ENCODE assay signal across 1 cellular context in genomic region chr3:195453236-195453635, GRCh38.
TF ChIP-seq lines count a peak whose summit lies in the region.

No MANE protein-coding gene starts in this region.

TF ChIP-seq in K562, 482 proteins besides CTCF, POLR2A, EP300 and RAD21 (continued from another document):
- TF ChIP-seq AFF1 (IDR thresholded peaks at IDR 0.05; ENCODE audit: low read depth in 1 of 2, partially characterized antibody in 2 of 2) (no peak), PHB2 (IDR thresholded peaks at IDR 0.05; ENCODE audit: low read depth) (no peak), FOSL1 (tag; conservative IDR thresholded peaks at IDR 0.05) (peak; percentile 97), NRF1 (conservative IDR thresholded peaks at IDR 0.05 in 1 of 2, IDR thresholded peaks at IDR 0.05 in 1 of 2) (peak in 1 of 2 experiments; percentile 47; a peak in 1 of 4 replicates), TAL1 (IDR thresholded peaks at IDR 0.05) (peak; percentile 14; the same call in 1 of the 2 replicates), MAFK (IDR thresholded peaks at IDR 0.05; ENCODE audit: low read length) (no peak), DPF2 (IDR thresholded peaks at IDR 0.05) (peak; percentile 52; the same call in 1 of the 2 replicates), ZNF146 (CRISPR knock-in tag; IDR thresholded peaks at IDR 0.05; ENCODE audit: unreplicated experiment) (no peak), CBFA2T3 (IDR thresholded peaks at IDR 0.05) (peak; percentile 42; the same call in 1 of the 2 replicates), KLF13 (tag; IDR thresholded peaks at IDR 0.05; ENCODE audit: borderline replicate concordance, low read depth) (no peak), KAT7 (CRISPR knock-in tag; IDR thresholded peaks at IDR 0.05; ENCODE audit: borderline replicate concordance) (no peak), ETV5 (CRISPR knock-in tag; IDR thresholded peaks at IDR 0.05; ENCODE audit: low read depth) (no peak), ZNF224 (CRISPR knock-in tag; IDR thresholded peaks at IDR 0.05) (no peak), RAD51 (IDR thresholded peaks at IDR 0.05; ENCODE audit: borderline replicate concordance, low read depth) (no peak), TEAD4 (IDR thresholded peaks at IDR 0.05; ENCODE audit: low read length) (peak; percentile 67; the same call in 1 of the 2 replicates), TEAD4 (CRISPR knock-in tag; IDR thresholded peaks at IDR 0.05; ENCODE audit: borderline replicate concordance) (no peak), PRPF4 (IDR thresholded peaks at IDR 0.05; ENCODE audit: insufficient read depth, low read depth, low read length, poor library complexity, severe bottlenecking) (no peak), IRF2 (CRISPR knock-in tag; IDR thresholded peaks at IDR 0.05) (no peak), ZKSCAN3 (CRISPR knock-in tag; IDR thresholded peaks at IDR 0.05) (no peak), RNF2 (IDR thresholded peaks at IDR 0.05) (no peak), SRSF9 (IDR thresholded peaks at IDR 0.05; ENCODE audit: borderline replicate concordance, low read depth, low read length) (no peak), TCF15 (CRISPR knock-in tag; IDR thresholded peaks at IDR 0.05) (no peak), SFPQ (IDR thresholded peaks at IDR 0.05; ENCODE audit: low read depth, low read length) (no peak), SMARCE1 (IDR thresholded peaks at IDR 0.05) (peak; percentile 65; the same call in 1 of the 2 replicates), HMG20B (CRISPR knock-in tag; IDR thresholded peaks at IDR 0.05) (no peak), TFAP4 (CRISPR knock-in tag; IDR thresholded peaks at IDR 0.05; ENCODE audit: borderline replicate concordance) (no peak), C11orf30 (IDR thresholded peaks at IDR 0.05; ENCODE audit: low read depth) (no peak), E2F4 (CRISPR knock-in tag; IDR thresholded peaks at IDR 0.05; ENCODE audit: low read depth) (no peak), MAFG (tag; conservative IDR thresholded peaks at IDR 0.05) (no peak), MTA3 (IDR thresholded peaks at IDR 0.05; ENCODE audit: borderline replicate concordance) (no peak), JUN (IDR thresholded peaks at IDR 0.05; ENCODE audit: borderline replicate concordance, low read depth, low read length) (peak; percentile 45; the same call in 1 of the 2 replicates), JUN (CRISPR knock-in tag; IDR thresholded peaks at IDR 0.05; ENCODE audit: borderline replicate concordance) (no peak), ZNF79 (CRISPR knock-in tag; IDR thresholded peaks at IDR 0.05; ENCODE audit: low read depth) (no peak), ADNP (tag; IDR thresholded peaks at IDR 0.05) (0 out of 2 replicates have a peak, but pooled peaks have one; percentile 36), E2F5 (CRISPR knock-in tag; IDR thresholded peaks at IDR 0.05) (no peak), ZKSCAN1 (IDR thresholded peaks at IDR 0.05; ENCODE audit: low read depth, low read length) (peak; percentile 32; the same call in 1 of the 2 replicates), FOXJ2 (tag; IDR thresholded peaks at IDR 0.05) (no peak), SMARCA4 (IDR thresholded peaks at IDR 0.05) (peak; percentile 54; the same call in 1 of the 2 replicates), ZBTB17 (CRISPR knock-in tag; IDR thresholded peaks at IDR 0.05) (no peak), MTA1 (IDR thresholded peaks at IDR 0.05; ENCODE audit: borderline replicate concordance) (no peak), TCF3 (CRISPR knock-in tag; IDR thresholded peaks at IDR 0.05) (0 out of 2 replicates have a peak, but pooled peaks have one; percentile 31), JUND (IDR thresholded peaks at IDR 0.05; ENCODE audit: borderline replicate concordance, low read depth, low read length) (peak; percentile 88), JUND (tag; IDR thresholded peaks at IDR 0.05; ENCODE audit: borderline replicate concordance, low read depth, low read length) (peak; percentile 70; the same call in 2 of the 3 replicates), MEIS2 (IDR thresholded peaks at IDR 0.05; ENCODE audit: partially characterized antibody) (peak; percentile 14), PML (IDR thresholded peaks at IDR 0.05; ENCODE audit: low read length) (0 out of 2 replicates have a peak, but pooled peaks have one; percentile 33)
- TF ChIP-seq, protein P1, sequence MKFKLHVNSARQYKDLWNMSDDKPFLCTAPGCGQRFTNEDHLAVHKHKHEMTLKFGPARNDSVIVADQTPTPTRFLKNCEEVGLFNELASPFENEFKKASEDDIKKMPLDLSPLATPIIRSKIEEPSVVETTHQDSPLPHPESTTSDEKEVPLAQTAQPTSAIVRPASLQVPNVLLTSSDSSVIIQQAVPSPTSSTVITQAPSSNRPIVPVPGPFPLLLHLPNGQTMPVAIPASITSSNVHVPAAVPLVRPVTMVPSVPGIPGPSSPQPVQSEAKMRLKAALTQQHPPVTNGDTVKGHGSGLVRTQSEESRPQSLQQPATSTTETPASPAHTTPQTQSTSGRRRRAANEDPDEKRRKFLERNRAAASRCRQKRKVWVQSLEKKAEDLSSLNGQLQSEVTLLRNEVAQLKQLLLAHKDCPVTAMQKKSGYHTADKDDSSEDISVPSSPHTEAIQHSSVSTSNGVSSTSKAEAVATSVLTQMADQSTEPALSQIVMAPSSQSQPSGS (CRISPR knock-in tag; IDR thresholded peaks at IDR 0.05) = no peak
- TF ChIP-seq, protein P2, sequence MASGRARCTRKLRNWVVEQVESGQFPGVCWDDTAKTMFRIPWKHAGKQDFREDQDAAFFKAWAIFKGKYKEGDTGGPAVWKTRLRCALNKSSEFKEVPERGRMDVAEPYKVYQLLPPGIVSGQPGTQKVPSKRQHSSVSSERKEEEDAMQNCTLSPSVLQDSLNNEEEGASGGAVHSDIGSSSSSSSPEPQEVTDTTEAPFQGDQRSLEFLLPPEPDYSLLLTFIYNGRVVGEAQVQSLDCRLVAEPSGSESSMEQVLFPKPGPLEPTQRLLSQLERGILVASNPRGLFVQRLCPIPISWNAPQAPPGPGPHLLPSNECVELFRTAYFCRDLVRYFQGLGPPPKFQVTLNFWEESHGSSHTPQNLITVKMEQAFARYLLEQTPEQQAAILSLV (tag; IDR thresholded peaks at IDR 0.05) = no peak
- TF ChIP-seq, protein P3, sequence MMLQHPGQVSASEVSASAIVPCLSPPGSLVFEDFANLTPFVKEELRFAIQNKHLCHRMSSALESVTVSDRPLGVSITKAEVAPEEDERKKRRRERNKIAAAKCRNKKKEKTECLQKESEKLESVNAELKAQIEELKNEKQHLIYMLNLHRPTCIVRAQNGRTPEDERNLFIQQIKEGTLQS (IDR thresholded peaks at IDR 0.05) = peak; percentile 44; the same call in 1 of the 2 replicates
- TF ChIP-seq, protein P3 (CRISPR knock-in tag; conservative IDR thresholded peaks at IDR 0.05) = no peak
- TF ChIP-seq, protein P4, sequence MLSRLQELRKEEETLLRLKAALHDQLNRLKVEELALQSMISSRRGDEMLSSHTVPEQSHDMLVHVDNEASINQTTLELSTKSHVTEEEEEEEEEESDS (CRISPR knock-in tag; IDR thresholded peaks at IDR 0.05) = no peak
- TF ChIP-seq, protein P5, sequence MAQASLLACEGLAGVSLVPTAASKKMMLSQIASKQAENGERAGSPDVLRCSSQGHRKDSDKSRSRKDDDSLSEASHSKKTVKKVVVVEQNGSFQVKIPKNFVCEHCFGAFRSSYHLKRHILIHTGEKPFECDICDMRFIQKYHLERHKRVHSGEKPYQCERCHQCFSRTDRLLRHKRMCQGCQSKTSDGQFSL (CRISPR knock-in tag; IDR thresholded peaks at IDR 0.05) = no peak
- TF ChIP-seq, protein P5 (tag; IDR thresholded peaks at IDR 0.05) = no peak
